In genomic region chr6:26031151-26031594, GRCh38 we compare ENCODE assay signal across 8 cellular contexts. TPM values are rescaled to one million over a fixed set of nuclear protein-coding genes. Genes with fewer than 3 reads are reported as not detected.
DNase-seq lines count a peak whose midpoint lies in the region; ATAC-seq and TF ChIP-seq lines count a peak whose summit lies in the region.

No MANE protein-coding gene starts in this region.

- H3K4me2 ChIP-seq in SK-N-SH, result peak overlapping the region; percentile 76

- TF ChIP-seq CTCF in A673 (conservative IDR thresholded peaks at IDR 0.05; ENCODE audit: low read depth, low read length) (no peak), SK-N-SH (IDR thresholded peaks at IDR 0.05) (no peak), gastroesophageal sphincter (IDR thresholded peaks at IDR 0.05) (no peak), upper lobe of left lung (IDR thresholded peaks at IDR 0.05) (no peak)

- POLR2A ChIA-PET in A673 (lab: Charles Lee; ENCODE audit: low non-redundant PET), result interaction anchor here (0.6 to 3.1 kb wide), 13 partner anchors 10 to 1839 kb away, joined by 3 to 71 read pairs (median 6); a partner anchor contains a TSS
- POLR2A ChIA-PET in SK-N-SH (lab: Yijun Ruan, JAX), result interaction anchor here (0.6 to 7.1 kb wide), 17 partner anchors 10 to 1862 kb away, joined by 3 to 166 read pairs (median 13); a partner anchor contains a TSS

- TF ChIP-seq RAD21 in SK-N-SH (IDR thresholded peaks at IDR 0.05; ENCODE audit: low read length), result no peak

- CTCF ChIA-PET in A673 (lab: Charles Lee), result interaction anchor here (1.3 kb wide), 1 partner anchor 10 kb away, joined by 11 read pairs; a partner anchor contains a TSS
- CTCF ChIA-PET in SK-N-SH (lab: Yijun Ruan, JAX), result interaction anchor here (0.8 to 3.5 kb wide), 3 partner anchors 10 to 219 kb away, joined by 4 to 18 read pairs (median 4); a partner anchor contains a TSS

- H3K27ac ChIP-seq in A673 (ENCODE audit: low read depth, low read length, poor library complexity, severe bottlenecking) (peak overlapping the region; percentile 91), SK-N-SH (ENCODE audit: low read depth in 2 of 2, low read length in 1 of 2) (peak overlapping the region; percentile 92 to 99), gastroesophageal sphincter (peak overlapping the region in 3 of 4 donors; percentile 89 to 92 (median 92)), upper lobe of left lung (peak overlapping the region in 2 of 4 donors; percentile 83 to 89)

- H3K9me3 ChIP-seq in A673 (ENCODE audit: low read depth, low read length, poor library complexity, severe bottlenecking), result no peaks in the 10 kb centered on the region
- H3K9me3 ChIP-seq in SK-N-SH, result no peaks in the 10 kb centered on the region
- H3K9me3 ChIP-seq in gastroesophageal sphincter, result no peaks in the 10 kb centered on the region
- no peaks in the 10 kb centered on the region for H3K9me3 ChIP-seq in upper lobe of left lung

- H3F3A ChIP-seq in SK-N-SH (replicated peaks; ENCODE audit: insufficient read depth), result peaks cover 57% of the 10 kb centered on the region

- H3K27me3 ChIP-seq in A673 (replicated peaks; ENCODE audit: insufficient read depth, low read depth, low read length, poor library complexity) (no peaks in the 10 kb centered on the region), SK-N-SH (ENCODE audit: insufficient read depth) (no peaks in the 10 kb centered on the region), gastroesophageal sphincter (no peaks in the 10 kb centered on the region), upper lobe of left lung (no peaks in the 10 kb centered on the region)

- H3K9me2 ChIP-seq in SK-N-SH, result no peaks in the 10 kb centered on the region

- H2AFZ ChIP-seq in SK-N-SH (ENCODE audit: low read depth), result peak overlapping the region; percentile 69; the same call in 1 of the 2 replicates

- H3K36me3 ChIP-seq in A673 (ENCODE audit: insufficient read depth, low read length, poor library complexity, severe bottlenecking) (no peaks in the 10 kb centered on the region), SK-N-SH (replicated peaks in 1 of 2; ENCODE audit: control insufficient read depth in 1 of 2, insufficient read depth in 2 of 2, low read length in 1 of 2) (no peaks in the 10 kb centered on the region), gastroesophageal sphincter (no peaks in the 10 kb centered on the region), upper lobe of left lung (no peaks in the 10 kb centered on the region)

- peak; percentile 66 for DNase-seq in A673 (ENCODE audit: low spot score)
- peak; percentile 51 for DNase-seq in HCEC 1CT
- no peak for DNase-seq in SK-N-SH
- no peak for DNase-seq in upper lobe of left lung
- no peak for DNase-seq in DMS79 (lab: John Stamatoyannopoulos, UW)
- no peak for DNase-seq in dermis blood vessel endothelial cell

- H3K79me2 ChIP-seq in SK-N-SH (ENCODE audit: insufficient read depth), result no peaks in the 10 kb centered on the region

- no peaks in the 10 kb centered on the region for H4K20me1 ChIP-seq in SK-N-SH (ENCODE audit: insufficient read depth)

- intact Hi-C loops in A673 (cut with micrococcal nuclease; ENCODE audit: unreplicated experiment), result loop anchor here (5.0 kb wide), 1 partner anchor 1861 kb away; a partner anchor contains a TSS

- peaks cover 21% of the 10 kb centered on the region for H3K4me1 ChIP-seq in A673 (ENCODE audit: insufficient read depth, low read length, poor library complexity, severe bottlenecking)
- H3K4me1 ChIP-seq in SK-N-SH (ENCODE audit: control insufficient read depth in 1 of 2, insufficient read depth in 2 of 2, low read depth in 1 of 2, low read length in 1 of 2), result peaks cover 10 to 23% of the 10 kb centered on the region in 2 experiments; a peak in 3 of 4 replicates
- H3K4me1 ChIP-seq in gastroesophageal sphincter, result peaks cover 5 to 32% (median 9%) of the 10 kb centered on the region in 3 donors
- peaks cover 17 to 29% (median 22%) of the 10 kb centered on the region in 4 donors for H3K4me1 ChIP-seq in upper lobe of left lung

- H3K9ac ChIP-seq in SK-N-SH, result peak overlapping the region; percentile 83

- peak overlapping the region; percentile 67 for H3K4me3 ChIP-seq in A673 (ENCODE audit: low read depth, low read length, poor library complexity, severe bottlenecking)
- H3K4me3 ChIP-seq in SK-N-SH (ENCODE audit: low read depth in 2 of 2, low read length in 1 of 2), result peak overlapping the region; percentile 73 to 84
- H3K4me3 ChIP-seq in gastroesophageal sphincter, result peak overlapping the region in 1 of 2 donors; percentile 59
- peak overlapping the region in 3 of 4 donors; percentile 48 to 56 (median 55) for H3K4me3 ChIP-seq in upper lobe of left lung

- no TSS peak for BruUV-seq in A673 (replicated peaks; lab: Mats Ljungman, UMichigan)

- ATAC-seq in gastroesophageal sphincter (no peak), upper lobe of left lung (ENCODE audit: low FRiP score in 2 of 2) (no peak), HG03196 (IDR thresholded peaks at IDR 0.05; ENCODE audit: unreplicated experiment) (no peak)

- TF ChIP-seq POLR2A in gastroesophageal sphincter (IDR thresholded peaks at IDR 0.05) (no peak), upper lobe of left lung (IDR thresholded peaks at IDR 0.05) (no peak)

- 3% methylated on average over 5 of the region's 5 CpGs for WGBS in SK-N-SH (ENCODE audit: low lambda C conversion rate)
- 24 to 29% methylated on average over 5 of the region's 5 CpGs for WGBS in gastroesophageal sphincter (ENCODE audit: low coverage in 1 of 2), 2 donors
- WGBS in upper lobe of left lung, 2 donors, result 34 to 46% methylated on average over 5 of the region's 5 CpGs

- TF ChIP-seq EP300 in SK-N-SH (IDR thresholded peaks at IDR 0.05; ENCODE audit: borderline replicate concordance in 1 of 2, low read depth in 1 of 2, low read length in 1 of 2), result no peak
- TF ChIP-seq EP300 in gastroesophageal sphincter (IDR thresholded peaks at IDR 0.05), result no peak
- TF ChIP-seq EP300 in upper lobe of left lung (IDR thresholded peaks at IDR 0.05), result no peak

TF ChIP-seq in SK-N-SH, 30 proteins besides CTCF, POLR2A, EP300 and RAD21:
- no peak for TF ChIP-seq FOXM1 (IDR thresholded peaks at IDR 0.05; ENCODE audit: low read depth)
- peak; percentile 28 for TF ChIP-seq POLR2AphosphoS5 (IDR thresholded peaks at IDR 0.05; ENCODE audit: low read depth, low read length)
- TF ChIP-seq IRF3 (IDR thresholded peaks at IDR 0.05; ENCODE audit: low read depth, low read length), result no peak
- TF ChIP-seq RXRA (IDR thresholded peaks at IDR 0.05; ENCODE audit: borderline replicate concordance, low read depth), result no peak
- TF ChIP-seq PBX3 (IDR thresholded peaks at IDR 0.05), result no peak
- no peak for TF ChIP-seq MXI1 (IDR thresholded peaks at IDR 0.05; ENCODE audit: low read depth, low read length)
- TF ChIP-seq JUND (IDR thresholded peaks at IDR 0.05), result 0 out of 2 replicates have a peak, but pooled peaks have one; percentile 3
- TF ChIP-seq ELF1 (IDR thresholded peaks at IDR 0.05), result no peak
- TF ChIP-seq NFIC (IDR thresholded peaks at IDR 0.05; ENCODE audit: borderline replicate concordance), result no peak
- TF ChIP-seq NRF1 (IDR thresholded peaks at IDR 0.05; ENCODE audit: low read depth, low read length), result no peak
- no peak for TF ChIP-seq TCF12 (IDR thresholded peaks at IDR 0.05)

RNA-seq across cellular contexts. Expression of gene HFE, which starts 56.1 kb away (rescaled TPM):
- total RNA-seq in A673 (2021), result 7.8 and 11.5 TPM in 2 replicates
- polyA plus RNA-seq in SK-N-SH (2012; rRNA removed), result not detected in 2 replicates
- not detected in 2 replicates for polyA plus RNA-seq in SK-N-SH (2012; cell fraction: cytosol; rRNA removed)
- not detected in 2 replicates for polyA plus RNA-seq in SK-N-SH (2012; cell fraction: nucleus; rRNA removed)
- total RNA-seq in gastroesophageal sphincter, result 10 to 100 TPM in 1 of 4 donors, 1 to 10 TPM in 3; 3.7 to 11.4 (median 8.3) TPM
- total RNA-seq in upper lobe of left lung, result 10 to 100 TPM in 2 of 6 donors, 1 to 10 TPM in 4; 3.8 to 26.2 (median 8.5) TPM
- 2.2 and 6.2 TPM in 2 replicates for total RNA-seq in dermis blood vessel endothelial cell

Comparison
In these comparisons a context has a peak if more than half of its experiments do, and no peak if none do; other contexts are left out.
1. DNase-seq: peak in A673 (single experiment) and HCEC 1CT (single experiment); none in SK-N-SH (single experiment), upper lobe of left lung (0 of 2), DMS79 (single experiment) and dermis blood vessel endothelial cell (single experiment).